ENCODE assay signal across 19 cellular contexts in genomic region chr17:56815711-56816110, GRCh38. TPM values are rescaled to one million over a fixed set of nuclear protein-coding genes. Genes with fewer than 3 reads are reported as not detected.
DNase-seq lines count a peak whose midpoint lies in the region; ATAC-seq lines count a peak whose summit lies in the region.
"Had no signal": no experiment of that assay in that cellular context is flagged by ENCODE, and none has a peak within 500 bp of the region (broad histone marks: within the 10 kb centered on the region; RNA-seq: fewer than 3 reads in every experiment).

No MANE protein-coding gene starts in this region.

- no peak overlapping the region for H4K91ac ChIP-seq in mesenchymal stem cell (ENCODE audit: low read length)

- H2BK15ac ChIP-seq in mesenchymal stem cell (ENCODE audit: low read depth, poor library complexity, severe bottlenecking): no peak overlapping the region

- H3K9me3 ChIP-seq in MG63 (no peaks in the 10 kb centered on the region), mesenchymal stem cell (ENCODE audit: control insufficient read depth, low read length) (no peaks in the 10 kb centered on the region)
- H3K9me3 ChIP-seq: adrenal gland had no signal

- no peak overlapping the region for H2BK5ac ChIP-seq in mesenchymal stem cell (ENCODE audit: low read depth, low read length, poor library complexity, severe bottlenecking)

- no peaks in the 10 kb centered on the region for H3K79me1 ChIP-seq in mesenchymal stem cell (replicated peaks; ENCODE audit: low read length, poor library complexity, severe bottlenecking)

- 48% methylated on average over 3 of the region's 6 CpGs for WGBS in mesenchymal stem cell

- H3K23ac ChIP-seq in mesenchymal stem cell (ENCODE audit: low read length in 2 of 2): no peak overlapping the region

- no peaks in the 10 kb centered on the region for H3K36me3 ChIP-seq in MG63
- no peaks in the 10 kb centered on the region for H3K36me3 ChIP-seq in mesenchymal stem cell (ENCODE audit: control insufficient read depth in 1 of 2, insufficient read depth in 2 of 2, low read depth in 1 of 2, low read length in 2 of 2)
- H3K36me3 ChIP-seq: adrenal gland had no signal

- H3K4me3 ChIP-seq in MG63: no peak overlapping the region
- H3K4me3 ChIP-seq in mesenchymal stem cell (ENCODE audit: insufficient read depth in 1 of 2, low read depth in 1 of 2, low read length in 2 of 2): no peak overlapping the region
- H3K4me3 ChIP-seq: adrenal gland had no signal

- peak; percentile 8 for DNase-seq in Daoy (ENCODE audit: low read depth)
- DNase-seq in MG63: peak; percentile 85
- peak; percentile 49 for DNase-seq in dedifferentiated amniotic fluid mesenchymal stem cell (ENCODE audit: extremely low spot score)
- peak; percentile 76 for DNase-seq in mesenchymal stem cell
- DNase-seq in NCI-H146 (lab: John Stamatoyannopoulos, UW): no peak
- DNase-seq in cortex of kidney (lab: John Stamatoyannopoulos, UW): no peak
- DNase-seq in stimulated activated CD4-positive, alpha-beta T cell treated with anti-CD3 and anti-CD28 coated beads, Interleukin-4, amount 100 ng/mL, for 1 hour: no peak
- DNase-seq: activated CD4-positive, alpha-beta T cell treated with anti-CD3 and anti-CD28 coated beads for 48 hours; activated effector memory CD4-positive, alpha-beta T cell treated with anti-CD3 and anti-CD28 coated beads, Interleukin-2, amount 50 U/mL, for 16 hours; adrenal gland; effector memory CD8-positive, alpha-beta T cell; foreskin melanocyte; natural killer cell; NCI-H1092 treated with DMSO at 0.1 percent for 48 hours; NCI-H524 treated with DMSO at 0.1 percent for 48 hours; stimulated activated CD4-positive, alpha-beta T cell treated with anti-CD3 and anti-CD28 coated beads, Interleukin-2, amount 100 ng/mL, for 48 hours had no signal

- H3K18ac ChIP-seq in mesenchymal stem cell (ENCODE audit: low read depth in 1 of 2, low read length in 2 of 2): no peak overlapping the region

- no peak overlapping the region for H2BK120ac ChIP-seq in mesenchymal stem cell (ENCODE audit: low read depth, low read length)

- H4K8ac ChIP-seq in mesenchymal stem cell (ENCODE audit: low read length): no peak overlapping the region

- H3K4me2 ChIP-seq in mesenchymal stem cell (ENCODE audit: low read length, poor library complexity, severe bottlenecking): no peak overlapping the region
- H3K4me2 ChIP-seq: KMS-11 had no signal

- H3K27me3 ChIP-seq in MG63 (no peaks in the 10 kb centered on the region), mesenchymal stem cell (ENCODE audit: control insufficient read depth in 1 of 2, insufficient read depth in 1 of 2, low read length in 2 of 2) (no peaks in the 10 kb centered on the region)
- H3K27me3 ChIP-seq: adrenal gland had no signal

- peaks cover 4% of the 10 kb centered on the region for H3K4me1 ChIP-seq in mesenchymal stem cell (ENCODE audit: control insufficient read depth, insufficient read depth, low read depth, low read length)
- H3K4me1 ChIP-seq: adrenal gland had no signal

- no peak overlapping the region for H2AFZ ChIP-seq in mesenchymal stem cell (ENCODE audit: low read depth, low read length)

- H3K27ac ChIP-seq in mesenchymal stem cell (ENCODE audit: low read length, poor library complexity, severe bottlenecking): no peak overlapping the region
- H3K27ac ChIP-seq: adrenal gland, KMS-11 had no signal

- H3K14ac ChIP-seq in mesenchymal stem cell (ENCODE audit: low read length in 2 of 2): no peak overlapping the region

- no peak overlapping the region for H3K4ac ChIP-seq in mesenchymal stem cell (ENCODE audit: low read depth in 1 of 2, low read length in 2 of 2)

- H2BK12ac ChIP-seq in mesenchymal stem cell (ENCODE audit: low read length in 2 of 2): no peak overlapping the region

- no peak for ATAC-seq in GM21423 (IDR thresholded peaks at IDR 0.05; ENCODE audit: unreplicated experiment)
- ATAC-seq: effector memory CD8-positive, alpha-beta T cell; HCT116; natural killer cell had no signal

- H2AK5ac ChIP-seq in mesenchymal stem cell (ENCODE audit: low read length, severe bottlenecking): no peak overlapping the region

- no peak overlapping the region for H3K9ac ChIP-seq in mesenchymal stem cell (ENCODE audit: low read length)
- H3K9ac ChIP-seq: KMS-11 had no signal

RNA-seq across cellular contexts. Expression of gene C17orf67, which starts 18.0 kb away (rescaled TPM):
- 0.17 TPM in 1 of 2 replicates, not detected in the other for total RNA-seq in Daoy (2014; rRNA removed; shearing (Covaris generic))
- total RNA-seq in MG63 (2014; rRNA removed; shearing (Covaris generic); ENCODE audit: low replicate concordance): 0.63 TPM in 1 of 2 replicates, not detected in the other
- polyA plus RNA-seq in mesenchymal stem cell (2013, experiment 1 of 2): 1.4 TPM
- polyA plus RNA-seq in mesenchymal stem cell (2013, experiment 2 of 2): 1.3 TPM

RNA-seq across cellular contexts. Expression of gene DGKE, which starts 18.2 kb away (rescaled TPM):
- 0.17 and 0.24 TPM in 2 replicates for total RNA-seq in Daoy (2014; rRNA removed; shearing (Covaris generic))
- total RNA-seq in MG63 (2014; rRNA removed; shearing (Covaris generic); ENCODE audit: low replicate concordance): 4.0 and 7.9 TPM in 2 replicates
- 4.3 TPM for polyA plus RNA-seq in mesenchymal stem cell (2013, experiment 1 of 2)
- polyA plus RNA-seq in mesenchymal stem cell (2013, experiment 2 of 2): 4.3 TPM

Comparison
In these comparisons a context has a peak if more than half of its experiments do, and no peak if none do; other contexts are left out.
1. DNase-seq: peak in Daoy (single experiment), MG63 (single experiment), dedifferentiated amniotic fluid mesenchymal stem cell (single experiment) and mesenchymal stem cell (single experiment); none in NCI-H146 (single experiment), cortex of kidney (single experiment) and stimulated activated CD4-positive, alpha-beta T cell treated with anti-CD3 and anti-CD28 coated beads, Interleukin-4, amount 100 ng/mL, for 1 hour (single experiment).